In the genomic region with DNA sequence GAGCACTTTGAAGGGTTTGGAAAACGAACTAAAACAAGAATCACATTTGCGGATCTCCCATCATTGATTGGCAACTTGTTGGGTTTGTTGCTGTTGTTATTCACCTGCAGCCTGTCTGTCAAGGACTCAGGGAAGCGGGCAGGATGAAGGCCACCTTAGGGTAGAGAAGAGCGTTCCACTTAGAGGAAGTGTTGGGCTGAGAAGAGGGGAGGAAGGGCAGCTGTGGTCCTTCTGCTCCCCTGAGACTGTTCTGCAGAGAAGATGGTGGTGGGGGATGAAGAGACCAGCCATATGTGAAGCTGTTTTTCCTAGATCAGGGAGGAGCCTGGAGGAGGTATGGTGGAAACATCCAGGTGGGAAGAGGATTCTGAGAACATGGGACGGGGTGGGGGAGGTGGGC, we compare ENCODE assay signal across 19 cellular contexts.
"Had no signal": no experiment of that assay in that cellular context is flagged by ENCODE, and none has a peak within 500 bp of the region (broad histone marks: within the 10 kb centered on the region; RNA-seq: fewer than 3 reads in every experiment).

No MANE protein-coding gene starts in this region.

- H3K9me3 ChIP-seq: adrenal gland, ascending aorta, lower lobe of right lung, testis had no signal

- H3K9me3 Mint-ChIP-seq: stimulated activated effector memory CD8-positive, alpha-beta T cell treated with anti-CD3 and anti-CD28 coated beads, Interleukin-12 subunit alpha, Interleukin-12 subunit beta, amount 100 ng/mL, for 72 hours had no signal

- ATAC-seq: activated naive CD4-positive, alpha-beta T cell treated with anti-CD3 and anti-CD28 coated beads, Interleukin-2, amount 50 U/mL, for 72 hours; foreskin keratinocyte; lower lobe of right lung; naive thymus-derived CD8-positive, alpha-beta T cell; sciatic nerve; stimulated activated effector memory CD8-positive, alpha-beta T cell treated with anti-CD3 and anti-CD28 coated beads, Interleukin-12 subunit alpha, Interleukin-12 subunit beta, amount 100 ng/mL, for 72 hours had no signal

- H3K27ac ChIP-seq: adrenal gland, ascending aorta, brain microvascular endothelial cell, foreskin keratinocyte, lower lobe of right lung, testis had no signal

- H3K36me3 Mint-ChIP-seq: stimulated activated effector memory CD8-positive, alpha-beta T cell treated with anti-CD3 and anti-CD28 coated beads, Interleukin-12 subunit alpha, Interleukin-12 subunit beta, amount 100 ng/mL, for 72 hours had no signal

- H3K27me3 ChIP-seq: adrenal gland, ascending aorta, brain microvascular endothelial cell, foreskin keratinocyte, testis had no signal

- DNase-seq: activated T-cell treated with anti-CD3 and anti-CD28 coated beads, Interleukin-2, amount 50 U/mL, for 1 hour; adrenal gland; brain microvascular endothelial cell; central memory CD4-positive, alpha-beta T cell; dermis blood vessel endothelial cell; effector memory CD4-positive, alpha-beta T cell; foreskin keratinocyte; kidney; lower lobe of right lung; naive thymus-derived CD8-positive, alpha-beta T cell; small intestine; stimulated activated CD4-positive, alpha-beta T cell treated with anti-CD3 and anti-CD28 coated beads, Interleukin-2, amount 100 ng/mL, for 24 hours; testis; trophoblast cell had no signal

- H3K36me3 ChIP-seq: adrenal gland, ascending aorta, brain microvascular endothelial cell, lower lobe of right lung had no signal

- H3K4me3 Mint-ChIP-seq: naive thymus-derived CD8-positive, alpha-beta T cell; stimulated activated effector memory CD8-positive, alpha-beta T cell treated with anti-CD3 and anti-CD28 coated beads, Interleukin-12 subunit alpha, Interleukin-12 subunit beta, amount 100 ng/mL, for 72 hours had no signal

- H3K27ac Mint-ChIP-seq: naive thymus-derived CD8-positive, alpha-beta T cell; stimulated activated effector memory CD8-positive, alpha-beta T cell treated with anti-CD3 and anti-CD28 coated beads, Interleukin-12 subunit alpha, Interleukin-12 subunit beta, amount 100 ng/mL, for 72 hours had no signal

- H3K4me1 ChIP-seq: adrenal gland, ascending aorta, foreskin keratinocyte, lower lobe of right lung, testis had no signal

- H3K4me3 ChIP-seq: adrenal gland, ascending aorta, lower lobe of right lung, testis had no signal

- FAIRE-seq: kidney, small intestine, TTC549 had no signal
